Comparison of ENCODE assay signal across 9 cellular contexts in the genomic region with DNA sequence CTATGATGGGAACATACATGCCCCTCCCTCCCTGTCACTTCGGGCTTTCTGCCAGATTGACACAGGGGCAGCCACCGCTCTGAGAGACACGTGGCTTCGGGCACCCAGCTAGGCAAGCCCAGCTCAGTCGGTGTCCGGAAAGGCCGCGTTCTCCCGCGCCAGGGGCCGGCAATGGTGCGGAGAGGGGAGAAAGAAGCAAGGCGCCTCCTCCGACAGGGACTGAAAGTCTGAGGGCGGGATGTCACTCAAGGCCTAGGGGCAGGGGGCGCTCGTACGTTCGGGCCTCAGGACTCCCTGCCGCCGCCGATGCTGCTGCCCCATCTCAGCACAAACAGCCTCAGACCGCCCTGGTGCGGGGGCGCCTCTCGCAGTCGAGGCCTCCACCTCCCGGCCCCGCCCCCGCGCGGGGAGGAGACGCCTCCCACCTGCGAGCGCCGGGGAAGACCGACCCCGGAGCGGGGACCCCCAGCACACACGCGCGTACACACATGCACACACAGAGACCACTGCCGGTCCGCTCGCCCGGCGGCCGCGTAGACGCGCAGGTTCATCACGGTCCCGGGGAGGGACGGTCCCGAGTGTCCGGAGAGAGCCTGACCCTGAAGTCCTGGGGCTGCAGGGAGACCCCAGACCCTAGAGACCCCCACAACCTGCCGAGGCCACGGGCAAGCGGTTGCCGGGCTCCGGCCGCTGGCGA. TPM values are rescaled to one million over a fixed set of nuclear protein-coding genes. Genes with fewer than 3 reads are reported as not detected.
DNase-seq lines count a peak whose midpoint lies in the region; ATAC-seq and TF ChIP-seq lines count a peak whose summit lies in the region.
"Had no signal": no experiment of that assay in that cellular context is flagged by ENCODE, and none has a peak within 500 bp of the region (broad histone marks: within the 10 kb centered on the region; RNA-seq: fewer than 3 reads in every experiment).

No MANE protein-coding gene starts in this region.

- ATAC-seq in HG02973 (IDR thresholded peaks at IDR 0.05; ENCODE audit: unreplicated experiment): no peak

- DNase-seq in NCI-H510A (lab: John Stamatoyannopoulos, UW): peak; percentile 74
- DNase-seq in activated effector memory CD4-positive, alpha-beta T cell treated with anti-CD3 and anti-CD28 coated beads, Interleukin-2, amount 50 U/mL, for 16 hours: peak; percentile 78
- DNase-seq in iPS-NIHi7 (ENCODE audit: extremely low spot score): peak; percentile 83
- DNase-seq in stimulated activated CD4-positive, alpha-beta T cell treated with anti-CD3 and anti-CD28 coated beads, TNF-alpha, amount 100 ng/mL, for 48 hours (ENCODE audit: low read depth in 3 of 3): peak in 2 of 3 donors; percentile 17 to 20
- DNase-seq in UCSD-AML1 (lab: John Stamatoyannopoulos, UW; ENCODE audit: unreplicated experiment): no peak
- no peak for DNase-seq in ureter (ENCODE audit: low spot score)

- peak; percentile 30; the same call in 1 of the 2 replicates for TF ChIP-seq CTCF in GM12874 (IDR thresholded peaks at IDR 0.05; ENCODE audit: insufficient read depth, low read depth, low read length)

RNA-seq across cellular contexts. Expression of a gene that starts 1.9 kb away (rescaled TPM):
- total RNA-seq in ureter: 0.21 TPM
- total RNA-seq: T-helper 1 cell treated with Interleukin-12 subunit alpha and Interleukin-12 subunit beta and Interleukin-4 antibody, amounts not matched to agents 30 ng/mL and 1 ng/mL, for 36 hours had no signal

Comparison
In these comparisons a context has a peak if more than half of its experiments do, and no peak if none do; other contexts are left out.
1. DNase-seq: peak in NCI-H510A (single experiment), activated effector memory CD4-positive, alpha-beta T cell treated with anti-CD3 and anti-CD28 coated beads, Interleukin-2, amount 50 U/mL, for 16 hours (single experiment), iPS-NIHi7 (single experiment) and stimulated activated CD4-positive, alpha-beta T cell treated with anti-CD3 and anti-CD28 coated beads, TNF-alpha, amount 100 ng/mL, for 48 hours (2 of 3); none in UCSD-AML1 (single experiment) and ureter (single experiment).